ENCODE assay signal across 22 cellular contexts in the genomic region with DNA sequence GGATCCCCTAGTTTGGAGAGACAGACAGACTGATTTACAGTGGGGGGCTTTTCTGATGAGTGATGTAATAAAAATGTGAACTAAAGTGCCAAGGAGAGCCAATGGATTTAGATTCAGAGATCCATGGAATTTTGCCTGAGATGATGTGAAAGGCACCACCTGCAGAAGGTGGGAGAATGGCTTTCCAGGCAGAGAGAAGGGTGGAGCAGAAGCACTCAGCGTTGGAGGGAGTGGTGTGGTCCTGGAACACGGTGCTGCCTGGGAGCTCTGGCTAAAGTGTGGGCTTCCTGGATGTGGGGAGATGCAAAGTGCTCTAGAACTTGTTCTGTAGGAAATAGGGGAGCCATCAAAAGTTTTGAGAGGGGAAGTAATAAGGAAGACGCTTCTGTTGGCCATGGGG.
"Had no signal": no experiment of that assay in that cellular context is flagged by ENCODE, and none has a peak within 500 bp of the region (broad histone marks: within the 10 kb centered on the region; RNA-seq: fewer than 3 reads in every experiment).

No MANE protein-coding gene starts in this region.

- H3K9me3 Mint-ChIP-seq: memory B cell; stimulated activated naive CD8-positive, alpha-beta T cell treated with anti-CD3 and anti-CD28 coated beads, Interleukin-15, amount 100 ng/mL, for 72 hours had no signal

- H3K27ac Mint-ChIP-seq: activated CD4-positive, alpha-beta T cell treated with anti-CD3 and anti-CD28 coated beads for 36 hours; memory B cell; stimulated activated naive CD8-positive, alpha-beta T cell treated with anti-CD3 and anti-CD28 coated beads, Interleukin-15, amount 100 ng/mL, for 72 hours; type B pancreatic cell had no signal

- H3K27me3 Mint-ChIP-seq: activated CD4-positive, alpha-beta T cell treated with anti-CD3 and anti-CD28 coated beads for 36 hours; memory B cell; naive B cell; stimulated activated naive CD8-positive, alpha-beta T cell treated with anti-CD3 and anti-CD28 coated beads, Interleukin-15, amount 100 ng/mL, for 72 hours; type B pancreatic cell had no signal

- H3K9me3 ChIP-seq: gastrocnemius medialis, mucosa of descending colon, neutrophil, right lobe of liver had no signal

- DNase-seq: activated CD4-positive, alpha-beta T cell treated with anti-CD3 and anti-CD28 coated beads for 36 hours; activated naive CD4-positive, alpha-beta T cell; aorta; brain microvascular endothelial cell; central memory CD4-positive, alpha-beta T cell; gastrocnemius medialis; head of caudate nucleus; mucosa of descending colon; naive B cell; right lobe of liver; small intestine; stimulated activated CD4-positive, alpha-beta T cell treated with anti-CD3 and anti-CD28 coated beads, Interleukin-15, amount 100 ng/mL, for 24 hours; stimulated activated CD4-positive, alpha-beta T cell treated with anti-CD3 and anti-CD28 coated beads, Interleukin-2, amount 100 ng/mL, for 48 hours; stimulated activated naive CD8-positive, alpha-beta T cell treated with anti-CD3 and anti-CD28 coated beads, Interleukin-15, amount 100 ng/mL, for 72 hours; SW 1271; WERI-Rb-1 had no signal

- H3K27ac ChIP-seq: brain microvascular endothelial cell, coronary artery, gastrocnemius medialis, neutrophil, parathyroid adenoma, right lobe of liver, WERI-Rb-1 had no signal

- H3K4me1 ChIP-seq: gastrocnemius medialis had no signal

- H3K27me3 ChIP-seq: brain microvascular endothelial cell, gastrocnemius medialis, neutrophil, right lobe of liver had no signal

- H3K4me3 ChIP-seq: coronary artery, gastrocnemius medialis, mucosa of descending colon, right lobe of liver had no signal

- H3K36me3 ChIP-seq: brain microvascular endothelial cell, gastrocnemius medialis had no signal

- H3K4me1 Mint-ChIP-seq: memory B cell had no signal

- ATAC-seq: activated CD4-positive, alpha-beta T cell treated with anti-CD3 and anti-CD28 coated beads for 36 hours; esophagus mucosa; gastrocnemius medialis; mucosa of descending colon; right lobe of liver; stimulated activated naive CD8-positive, alpha-beta T cell treated with anti-CD3 and anti-CD28 coated beads, Interleukin-15, amount 100 ng/mL, for 72 hours had no signal

- H3K4me3 Mint-ChIP-seq: activated CD4-positive, alpha-beta T cell treated with anti-CD3 and anti-CD28 coated beads for 36 hours; memory B cell; naive B cell; stimulated activated naive CD8-positive, alpha-beta T cell treated with anti-CD3 and anti-CD28 coated beads, Interleukin-15, amount 100 ng/mL, for 72 hours; type B pancreatic cell had no signal
